In genomic region chr20:38167851-38168760, GRCh38 we compare ENCODE assay signal across 1 cellular context.
TF ChIP-seq lines count a peak whose summit lies in the region.

No MANE protein-coding gene starts in this region.

TF ChIP-seq in HepG2, 621 proteins besides CTCF, POLR2A, EP300 and RAD21 (continued from another document and continues in another):
- TF ChIP-seq ZNF513 (CRISPR knock-in tag; conservative IDR thresholded peaks at IDR 0.05) = no peak
- no peak for TF ChIP-seq NFE2L2 (IDR thresholded peaks at IDR 0.05; ENCODE audit: low read length)
- TF ChIP-seq SMC3 (IDR thresholded peaks at IDR 0.05; ENCODE audit: low read length) = no peak
- TF ChIP-seq KDM2A (CRISPR knock-in tag; IDR thresholded peaks at IDR 0.05; ENCODE audit: borderline replicate concordance, low read depth) = peak; percentile 71; the same call in 1 of the 2 replicates
- TF ChIP-seq ZNF543 (CRISPR knock-in tag; IDR thresholded peaks at IDR 0.05) = 0 out of 2 replicates have a peak, but pooled peaks have one; percentile 27
- peak; percentile 73; the same call in 1 of the 2 replicates for TF ChIP-seq SOX5 (CRISPR knock-in tag; IDR thresholded peaks at IDR 0.05; ENCODE audit: borderline replicate concordance)
- peak; percentile 56; the same call in 1 of the 2 replicates for TF ChIP-seq ZBTB7B (CRISPR knock-in tag; IDR thresholded peaks at IDR 0.05)
- no peak for TF ChIP-seq ZNF777 (CRISPR knock-in tag; IDR thresholded peaks at IDR 0.05)
- TF ChIP-seq WIZ (CRISPR knock-in tag; IDR thresholded peaks at IDR 0.05) = no peak
- peak; percentile 49; the same call in 1 of the 2 replicates for TF ChIP-seq AHR (CRISPR knock-in tag; IDR thresholded peaks at IDR 0.05)
- peak; percentile 94 for TF ChIP-seq CEBPG (CRISPR knock-in tag; IDR thresholded peaks at IDR 0.05)
- peak; percentile 68; the same call in 1 of the 2 replicates for TF ChIP-seq FOXP4 (CRISPR knock-in tag; IDR thresholded peaks at IDR 0.05)
- peak; percentile 45 for TF ChIP-seq XRCC5 (optimal IDR thresholded peaks at IDR 0.05; ENCODE audit: low read length)
- no peak for TF ChIP-seq TCF12 (IDR thresholded peaks at IDR 0.05)
- TF ChIP-seq TCF12 (CRISPR knock-in tag; IDR thresholded peaks at IDR 0.05) = 0 out of 2 replicates have a peak, but pooled peaks have one; percentile 63
- TF ChIP-seq ZMYM3 (CRISPR knock-in tag; IDR thresholded peaks at IDR 0.05) = peak; percentile 96
- TF ChIP-seq NR0B2 (CRISPR knock-in tag; IDR thresholded peaks at IDR 0.05) = peak; percentile 91; the same call in 1 of the 2 replicates
- TF ChIP-seq ZNF331 (CRISPR knock-in tag; IDR thresholded peaks at IDR 0.05) = peak; percentile 58; the same call in 1 of the 2 replicates
- TF ChIP-seq NBN (conservative IDR thresholded peaks at IDR 0.05) = no peak
- TF ChIP-seq ZNF792 (CRISPR knock-in tag; IDR thresholded peaks at IDR 0.05) = peak; percentile 39; the same call in 1 of the 2 replicates
- no peak for TF ChIP-seq ZNF678 (CRISPR knock-in tag; IDR thresholded peaks at IDR 0.05)
- peak; percentile 41; the same call in 1 of the 2 replicates for TF ChIP-seq ZNF788 (CRISPR knock-in tag; IDR thresholded peaks at IDR 0.05; ENCODE audit: borderline replicate concordance)
- TF ChIP-seq ZNF878 (CRISPR knock-in tag; IDR thresholded peaks at IDR 0.05) = no peak
- TF ChIP-seq THYN1 (CRISPR knock-in tag; IDR thresholded peaks at IDR 0.05; ENCODE audit: borderline replicate concordance, low read depth) = no peak
- TF ChIP-seq ZNF142 (CRISPR knock-in tag; IDR thresholded peaks at IDR 0.05) = no peak
- no peak for TF ChIP-seq U2AF2 (IDR thresholded peaks at IDR 0.05; ENCODE audit: low read depth, low read length)
- peak; percentile 65; the same call in 1 of the 2 replicates for TF ChIP-seq MXD1 (CRISPR knock-in tag; IDR thresholded peaks at IDR 0.05)
- TF ChIP-seq MAFK (conservative IDR thresholded peaks at IDR 0.05 in 1 of 2, IDR thresholded peaks at IDR 0.05 in 1 of 2; ENCODE audit: low read length in 2 of 2) = peak in 1 of 2 experiments; percentile 22; a peak in 1 of 4 replicates
- TF ChIP-seq ZNF337 (CRISPR knock-in tag; IDR thresholded peaks at IDR 0.05; ENCODE audit: borderline replicate concordance, low read depth) = no peak
- no peak for TF ChIP-seq ZNF10 (CRISPR knock-in tag; IDR thresholded peaks at IDR 0.05; ENCODE audit: borderline replicate concordance, low read depth)
- TF ChIP-seq ZNF615 (CRISPR knock-in tag; IDR thresholded peaks at IDR 0.05; ENCODE audit: borderline replicate concordance) = peak; percentile 21; the same call in 1 of the 2 replicates
- TF ChIP-seq PHF5A (CRISPR knock-in tag; IDR thresholded peaks at IDR 0.05; ENCODE audit: low read depth, unreplicated experiment) = no peak
- no peak for TF ChIP-seq CC2D1A (CRISPR knock-in tag; IDR thresholded peaks at IDR 0.05)
- peak; percentile 88 for TF ChIP-seq MZF1 (CRISPR knock-in tag; IDR thresholded peaks at IDR 0.05; ENCODE audit: borderline replicate concordance)
- TF ChIP-seq TAF15 (IDR thresholded peaks at IDR 0.05; ENCODE audit: low read depth, low read length, poor library complexity, severe bottlenecking) = no peak
- TF ChIP-seq PRDM4 (CRISPR knock-in tag; IDR thresholded peaks at IDR 0.05; ENCODE audit: borderline replicate concordance) = no peak
- TF ChIP-seq TSC22D2 (CRISPR knock-in tag; IDR thresholded peaks at IDR 0.05; ENCODE audit: borderline replicate concordance) = 0 out of 2 replicates have a peak, but pooled peaks have one; percentile 7
- TF ChIP-seq CHD4 (IDR thresholded peaks at IDR 0.05; ENCODE audit: borderline replicate concordance, low read length) = peak; percentile 73; the same call in 1 of the 2 replicates
- no peak for TF ChIP-seq RFXAP (CRISPR knock-in tag; IDR thresholded peaks at IDR 0.05; ENCODE audit: borderline replicate concordance)
- TF ChIP-seq KDM3A (CRISPR knock-in tag; IDR thresholded peaks at IDR 0.05; ENCODE audit: low read depth) = no peak
- no peak for TF ChIP-seq ZFP62 (CRISPR knock-in tag; IDR thresholded peaks at IDR 0.05)
- no peak for TF ChIP-seq ZNF75D (CRISPR knock-in tag; IDR thresholded peaks at IDR 0.05; ENCODE audit: borderline replicate concordance)
- peak; percentile 28; the same call in 1 of the 2 replicates for TF ChIP-seq HINFP (CRISPR knock-in tag; IDR thresholded peaks at IDR 0.05; ENCODE audit: low read depth)
- peak; percentile 50; the same call in 1 of the 2 replicates for TF ChIP-seq AFF4 (CRISPR knock-in tag; IDR thresholded peaks at IDR 0.05)
- TF ChIP-seq ATF4 (CRISPR knock-in tag; IDR thresholded peaks at IDR 0.05) = no peak
